18 cellular contexts compared by ENCODE assay signal in genomic region chr11:95545116-95545875, GRCh38.
DNase-seq lines count a peak whose midpoint lies in the region; ATAC-seq, FAIRE-seq and TF ChIP-seq lines count a peak whose summit lies in the region.
"Had no signal": no experiment of that assay in that cellular context is flagged by ENCODE, and none has a peak within 500 bp of the region (broad histone marks: within the 10 kb centered on the region; RNA-seq: fewer than 3 reads in every experiment).

No MANE protein-coding gene starts in this region.

- H3K18ac ChIP-seq in IMR-90 (ENCODE audit: low read depth, low read length): no peak overlapping the region

- no peak overlapping the region for H3K4ac ChIP-seq in IMR-90 (ENCODE audit: low read depth, low read length)

- H3K9ac ChIP-seq in IMR-90 (ENCODE audit: low read depth, low read length): no peak overlapping the region
- H3K9ac ChIP-seq: BLaER1 treated with 17β-estradiol and CSF1 and Interleukin-3, amounts not matched to agents 10 nM and 100 nM had no signal

- H3K27ac ChIP-seq in IMR-90 (ENCODE audit: insufficient read depth, low read length): no peak overlapping the region
- H3K27ac ChIP-seq in coronary artery: no peak overlapping the region
- H3K27ac ChIP-seq: BLaER1 treated with 17β-estradiol and CSF1 and Interleukin-3, amounts not matched to agents 10 nM and 100 nM; left lung; prostate gland; upper lobe of left lung had no signal

- H2BK5ac ChIP-seq in IMR-90 (ENCODE audit: low read depth, low read length, poor library complexity, severe bottlenecking): no peak overlapping the region

- TF ChIP-seq RAD21 in IMR-90 (IDR thresholded peaks at IDR 0.05; ENCODE audit: low read length): no peak

- in situ Hi-C loops in IMR-90 (cut with MboI; ENCODE audit: low sequenced_read_pairs): no loop called here

- H3K36me3 ChIP-seq in GM06990 (ENCODE audit: control insufficient read depth, insufficient read depth, low read length) (no peaks in the 10 kb centered on the region), IMR-90 (ENCODE audit: control insufficient read depth, insufficient read depth, low read length) (no peaks in the 10 kb centered on the region)
- H3K36me3 ChIP-seq: BLaER1 treated with 17β-estradiol and CSF1 and Interleukin-3, amounts not matched to agents 10 nM and 100 nM; HAP-1; left lung; prostate gland; upper lobe of left lung had no signal

- ATAC-seq in IMR-90 (ENCODE audit: low read depth) (no peak), GM18520 (IDR thresholded peaks at IDR 0.05; ENCODE audit: unreplicated experiment) (no peak)
- ATAC-seq: left lung had no signal

- no peak overlapping the region for H3K23ac ChIP-seq in IMR-90 (ENCODE audit: low read depth, low read length)

- TF ChIP-seq POLR2A in IMR-90 (IDR thresholded peaks at IDR 0.05; ENCODE audit: low read depth, low read length): no peak

- H2AFZ ChIP-seq in IMR-90 (replicated peaks; ENCODE audit: low read length, poor library complexity): no peak overlapping the region

- no peaks in the 10 kb centered on the region for H4K20me1 ChIP-seq in IMR-90 (ENCODE audit: insufficient read depth, low read length)
- H4K20me1 ChIP-seq: BLaER1 treated with 17β-estradiol and CSF1 and Interleukin-3, amounts not matched to agents 10 nM and 100 nM had no signal

- H3K14ac ChIP-seq in IMR-90 (replicated peaks; ENCODE audit: low read depth, low read length): no peak overlapping the region

- H2BK15ac ChIP-seq in IMR-90 (ENCODE audit: low read depth, low read length): no peak overlapping the region

- FAIRE-seq in urothelium cell line (lab: Jason Lieb, UNC): no peak

- H4K91ac ChIP-seq in IMR-90 (ENCODE audit: insufficient read depth, low read depth, low read length): no peak overlapping the region

- H3K79me1 ChIP-seq in IMR-90 (ENCODE audit: low read depth in 1 of 2, low read length in 2 of 2): no peaks in the 10 kb centered on the region

- no TSS peak for BruUV-seq in IMR-90 (replicated peaks; lab: Mats Ljungman, UMichigan)

- H4K8ac ChIP-seq in IMR-90 (ENCODE audit: low read depth in 2 of 2, low read length in 2 of 2): no peak overlapping the region

- H3K4me1 ChIP-seq in IMR-90 (ENCODE audit: control insufficient read depth, insufficient read depth, low read length): 0 out of 2 replicates have a peak, but pooled peaks cover 2% of the 10 kb centered on the region
- H3K4me1 ChIP-seq: HAP-1, left lung, prostate gland, upper lobe of left lung had no signal

- H3K27me3 ChIP-seq in GM06990 (replicated peaks; ENCODE audit: control insufficient read depth, insufficient read depth, low read length) (no peaks in the 10 kb centered on the region; the same call in none of the 2 replicates), IMR-90 (ENCODE audit: control insufficient read depth, insufficient read depth, low read length) (peaks cover 11% of the 10 kb centered on the region; the same call in 1 of the 2 replicates)
- H3K27me3 ChIP-seq: BLaER1 treated with 17β-estradiol and CSF1 and Interleukin-3, amounts not matched to agents 10 nM and 100 nM; left lung; upper lobe of left lung had no signal

- H2BK120ac ChIP-seq in IMR-90 (ENCODE audit: low read depth, low read length): no peak overlapping the region

- H3K9me3 ChIP-seq in IMR-90 (ENCODE audit: control insufficient read depth, insufficient read depth, low read length): no peaks in the 10 kb centered on the region
- H3K9me3 ChIP-seq: BLaER1 treated with 17β-estradiol and CSF1 and Interleukin-3, amounts not matched to agents 10 nM and 100 nM; HAP-1; left lung; prostate gland; upper lobe of left lung had no signal

- H3K9me1 ChIP-seq in IMR-90 (ENCODE audit: insufficient read depth, low read length): no peaks in the 10 kb centered on the region

- H3K4me3 ChIP-seq in GM06990 (replicated peaks; ENCODE audit: low read depth, low read length) (no peak overlapping the region), IMR-90 (ENCODE audit: insufficient read depth, low read depth, low read length) (no peak overlapping the region), fibroblast of villous mesenchyme (ENCODE audit: low read depth, low read length) (no peak overlapping the region), coronary artery (no peak overlapping the region)
- H3K4me3 ChIP-seq: BLaER1 treated with 17β-estradiol and CSF1 and Interleukin-3, amounts not matched to agents 10 nM and 100 nM; HAP-1; left lung; prostate gland; upper lobe of left lung had no signal

- no peak overlapping the region for H3K56ac ChIP-seq in IMR-90 (ENCODE audit: extremely low read depth, insufficient read depth, low read length)

- no peak overlapping the region for H4K5ac ChIP-seq in IMR-90 (ENCODE audit: low read depth, low read length)

- no peak overlapping the region for H2AK9ac ChIP-seq in IMR-90 (replicated peaks; ENCODE audit: low read depth, low read length, poor library complexity)

- H3K4me2 ChIP-seq in IMR-90 (ENCODE audit: low read depth, low read length): no peak overlapping the region

- DNase-seq in GM06990 (ENCODE audit: extremely low read depth, insufficient read length) (no peak), IMR-90 (no peak), SW480 (ENCODE audit: low spot score) (peak; percentile 10), fibroblast of villous mesenchyme (ENCODE audit: low read depth) (no peak), urothelium cell line (ENCODE audit: low spot score) (no peak), HUDEP-2 (lab: John Stamatoyannopoulos, UW; ENCODE audit: unreplicated experiment in 76 of 76) (no peak), coronary artery (ENCODE audit: low spot score) (no peak)
- DNase-seq: activated naive CD8-positive, alpha-beta T cell treated with anti-CD3 and anti-CD28 coated beads for 36 hours; activated T-cell treated with anti-CD3 and anti-CD28 coated beads for 4 hours; central memory CD4-positive, alpha-beta T cell; left lung; NCI-H1092; SW 1271; upper lobe of left lung had no signal

- TF ChIP-seq CTCF in GM06990 (IDR thresholded peaks at IDR 0.05; ENCODE audit: insufficient read depth, low read length, poor library complexity, severe bottlenecking) (peak; percentile 30), IMR-90 (conservative IDR thresholded peaks at IDR 0.05; ENCODE audit: low read depth, low read length) (peak; percentile 10; the same call in 1 of the 2 replicates), fibroblast of villous mesenchyme (IDR thresholded peaks at IDR 0.05; ENCODE audit: insufficient read depth, low read depth, low read length) (peak; percentile 29), coronary artery (IDR thresholded peaks at IDR 0.05) (no peak)

- no peak overlapping the region for H2AK5ac ChIP-seq in IMR-90 (ENCODE audit: low read depth, low read length)

- dilution Hi-C loops in IMR-90 (cut with HindIII; ENCODE audit: low sequenced_read_pairs, unreplicated experiment): no loop called here

- no peak overlapping the region for H2BK20ac ChIP-seq in IMR-90 (ENCODE audit: low read depth, low read length)

- intact Hi-C loops in IMR-90 (cut with micrococcal nuclease): no loop called here

- WGBS in IMR-90 (ENCODE audit: extremely low coverage in 2 of 2, insufficient read length in 1 of 2), 2 experiments: 61% methylated on average over 6 of the region's 9 CpGs; no CpG with 5 or more reads in 1 of the 2 experiments

- POLR2A ChIA-PET in IMR-90 (lab: Charles Lee; ENCODE audit: unreplicated experiment): no interaction called here

- CTCF ChIA-PET in IMR-90 (lab: Yijun Ruan, JAX): interaction anchor here (0.8 to 1.1 kb wide), 2 partner anchors 94 to 160 kb away, joined by 4 to 6 read pairs; no protein-coding TSS in a partner anchor

TF ChIP-seq in IMR-90, 13 proteins besides CTCF, POLR2A, EP300 and RAD21:
- TF ChIP-seq CHD1 (IDR thresholded peaks at IDR 0.05; ENCODE audit: low read depth, low read length): no peak
- TF ChIP-seq ELK1 (IDR thresholded peaks at IDR 0.05; ENCODE audit: borderline replicate concordance, low read depth, low read length): no peak
- no peak for TF ChIP-seq RCOR1 (IDR thresholded peaks at IDR 0.05; ENCODE audit: insufficient replicate concordance, low read length)
- no peak for TF ChIP-seq USF2 (IDR thresholded peaks at IDR 0.05; ENCODE audit: low read depth, low read length)
- TF ChIP-seq NFE2L2 (IDR thresholded peaks at IDR 0.05; ENCODE audit: low read depth, low read length): no peak
- TF ChIP-seq MXI1 (IDR thresholded peaks at IDR 0.05; ENCODE audit: borderline replicate concordance, low read depth, low read length): no peak
- TF ChIP-seq CEBPB (IDR thresholded peaks at IDR 0.05; ENCODE audit: low read depth, low read length): no peak
